ENCODE assay signal across 12 cellular contexts in the genomic region with DNA sequence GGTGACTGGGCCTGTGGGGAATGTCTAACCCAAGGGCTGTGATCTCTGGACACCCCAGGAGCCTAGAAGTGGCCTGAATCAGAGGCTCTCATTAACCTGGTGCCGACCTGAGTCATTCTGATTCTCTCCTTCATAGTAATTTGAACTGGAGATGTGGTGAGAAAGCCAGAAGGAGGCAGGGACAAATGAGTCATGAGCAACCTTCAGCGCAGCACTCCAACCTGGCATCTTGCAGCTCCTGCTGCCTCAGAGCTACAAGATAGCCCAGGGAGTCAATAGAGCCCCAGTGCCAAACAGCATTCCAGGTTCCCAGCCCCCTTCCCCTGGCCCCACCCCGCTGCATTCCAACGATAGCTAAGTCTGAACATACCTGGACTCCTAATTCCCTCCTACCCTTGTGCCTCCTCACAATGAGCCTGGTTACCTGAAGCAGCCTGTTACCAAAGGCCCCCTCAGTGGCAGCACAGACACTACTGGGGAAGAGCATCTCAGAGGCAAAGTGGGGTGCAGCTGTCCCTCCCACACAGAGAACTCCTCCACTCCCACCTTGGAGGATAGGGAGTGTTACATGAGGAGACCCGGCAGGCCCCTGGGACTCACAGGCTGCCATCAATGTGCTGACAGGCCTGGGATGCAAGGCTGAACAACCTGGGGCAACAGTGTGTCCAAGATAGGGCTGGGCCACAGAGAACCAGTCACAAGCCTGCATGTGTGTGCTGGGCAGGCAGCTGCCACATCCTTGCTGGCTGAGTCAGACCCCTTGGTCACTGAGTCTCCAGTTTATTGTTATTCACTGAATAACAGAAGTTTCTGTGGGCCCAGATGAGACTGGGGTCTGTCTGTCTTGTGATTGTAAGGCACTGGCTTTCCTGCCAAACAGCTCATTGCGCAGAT.
DNase-seq lines count a peak whose midpoint lies in the region; ATAC-seq and TF ChIP-seq lines count a peak whose summit lies in the region.
"Had no signal": no experiment of that assay in that cellular context is flagged by ENCODE, and none has a peak within 500 bp of the region (broad histone marks: within the 10 kb centered on the region; RNA-seq: fewer than 3 reads in every experiment).

No MANE protein-coding gene starts in this region.

- no peak overlapping the region for H3K4me2 ChIP-seq in H9 (ENCODE audit: insufficient read depth, insufficient read length, low read length)

- H2AFZ ChIP-seq in H9 (ENCODE audit: low read length): no peak overlapping the region

- no peak overlapping the region for H3K4me3 Mint-ChIP-seq in H9
- H3K4me3 Mint-ChIP-seq in activated T-helper 1 cell treated with anti-CD3 and anti-CD28 coated beads, Interleukin-12 subunit alpha, Interleukin-12 subunit beta, Interleukin-2, Interleukin-4 antibody, amounts not matched to agents 30 ng/mL and 10 ng/mL and 1 ng/mL, durations not matched to agents 14 hours and 24 hours and 36 hours: no peak overlapping the region

- no peak overlapping the region for H2BK120ac ChIP-seq in H9 (ENCODE audit: low read depth, low read length, poor library complexity, severe bottlenecking)

- H3K23ac ChIP-seq in H9 (ENCODE audit: insufficient read length, low read depth, low read length): no peak overlapping the region

- H3K4me1 Mint-ChIP-seq in H9: peaks cover 24 to 28% of the 10 kb centered on the region in 2 experiments
- peaks cover 17% of the 10 kb centered on the region for H3K4me1 Mint-ChIP-seq in activated T-helper 1 cell treated with anti-CD3 and anti-CD28 coated beads, Interleukin-12 subunit alpha, Interleukin-12 subunit beta, Interleukin-2, Interleukin-4 antibody, amounts not matched to agents 30 ng/mL and 10 ng/mL and 1 ng/mL, durations not matched to agents 14 hours and 24 hours and 36 hours (ENCODE audit: low read depth)

- H3K56ac ChIP-seq in H9 (ENCODE audit: insufficient read length, low read depth, low read length): no peak overlapping the region

- in situ Hi-C loops in ACHN (cut with HindIII; ENCODE audit: low pct_ligation_motif_present, low pct_unique_long_range_greater_than_20kb, low sequenced_read_pairs): no loop called here

- H3K4me1 ChIP-seq in H9 (ENCODE audit: insufficient read depth, low read length): peaks cover 4% of the 10 kb centered on the region; the same call in 1 of the 2 replicates
- H3K4me1 ChIP-seq in adipocyte (ENCODE audit: control insufficient read depth, insufficient read depth, low read length): peaks cover 15% of the 10 kb centered on the region

- H3K9ac ChIP-seq in H9 (ENCODE audit: extremely low read depth, insufficient read length, low read length) (no peak overlapping the region), adipocyte (ENCODE audit: low read length) (no peak overlapping the region)

- peaks cover 15% of the 10 kb centered on the region for H3K23me2 ChIP-seq in H9 (ENCODE audit: insufficient read length, low read depth, low read length, poor library complexity, severe bottlenecking)

- no peak overlapping the region for H2BK5ac ChIP-seq in H9 (ENCODE audit: insufficient read length, low read length)

- peaks cover 98% of the 10 kb centered on the region for H3K27me3 Mint-ChIP-seq in H9 (ENCODE audit: low read depth)
- peaks cover 62% of the 10 kb centered on the region for H3K27me3 Mint-ChIP-seq in activated T-helper 1 cell treated with anti-CD3 and anti-CD28 coated beads, Interleukin-12 subunit alpha, Interleukin-12 subunit beta, Interleukin-2, Interleukin-4 antibody, amounts not matched to agents 30 ng/mL and 10 ng/mL and 1 ng/mL, durations not matched to agents 14 hours and 24 hours and 36 hours (ENCODE audit: insufficient read depth)

- no peak overlapping the region for H2BK12ac ChIP-seq in H9 (ENCODE audit: insufficient read length, low read depth, low read length)

- no peak overlapping the region for H3K18ac ChIP-seq in H9 (ENCODE audit: insufficient read length, low read depth, low read length)

- DNase-seq in ACHN (peak; percentile 97), H9 (peak; percentile 55), adipocyte (ENCODE audit: low read depth) (peak; percentile 42), iris pigment epithelial cell (ENCODE audit: low read depth) (peak; percentile 83)
- no peak for DNase-seq in activated T-helper 1 cell treated with anti-CD3 and anti-CD28 coated beads, Interleukin-12 subunit alpha, Interleukin-12 subunit beta, Interleukin-2, Interleukin-4 antibody, amounts not matched to agents 30 ng/mL and 10 ng/mL and 1 ng/mL, durations not matched to agents 14 hours and 24 hours and 36 hours (ENCODE audit: low spot score)
- DNase-seq: NCI-H345, stomach, WERI-Rb-1 had no signal

- H3K4me3 ChIP-seq in adipocyte (ENCODE audit: low read length): no peak overlapping the region
- H3K4me3 ChIP-seq: stomach had no signal

- no peak overlapping the region for H2BK20ac ChIP-seq in H9 (ENCODE audit: low read depth, low read length, poor library complexity, severe bottlenecking)

- no peak overlapping the region for H2BK15ac ChIP-seq in H9 (ENCODE audit: low read depth, low read length)

- H2AK5ac ChIP-seq in H9 (ENCODE audit: insufficient read length, low read length): no peak overlapping the region

- no peaks in the 10 kb centered on the region for H3K36me3 Mint-ChIP-seq in H9 (ENCODE audit: insufficient read depth in 1 of 3, low read depth in 3 of 3)
- no peaks in the 10 kb centered on the region for H3K36me3 Mint-ChIP-seq in activated T-helper 1 cell treated with anti-CD3 and anti-CD28 coated beads, Interleukin-12 subunit alpha, Interleukin-12 subunit beta, Interleukin-2, Interleukin-4 antibody, amounts not matched to agents 30 ng/mL and 10 ng/mL and 1 ng/mL, durations not matched to agents 14 hours and 24 hours and 36 hours (ENCODE audit: low read depth)
- H3K36me3 Mint-ChIP-seq: brain had no signal

- no peak overlapping the region for H3K4ac ChIP-seq in H9 (ENCODE audit: low read depth, low read length)

- H3K27ac ChIP-seq in H9 (ENCODE audit: insufficient read length, low read depth, low read length): no peak overlapping the region
- H3K27ac ChIP-seq: stomach, WERI-Rb-1 had no signal

- H3K9me3 Mint-ChIP-seq in H9: no peaks in the 10 kb centered on the region; a peak in 1 of 5 replicates
- no peaks in the 10 kb centered on the region for H3K9me3 Mint-ChIP-seq in activated T-helper 1 cell treated with anti-CD3 and anti-CD28 coated beads, Interleukin-12 subunit alpha, Interleukin-12 subunit beta, Interleukin-2, Interleukin-4 antibody, amounts not matched to agents 30 ng/mL and 10 ng/mL and 1 ng/mL, durations not matched to agents 14 hours and 24 hours and 36 hours

- H3K27ac Mint-ChIP-seq in H9: no peak overlapping the region
- no peak overlapping the region for H3K27ac Mint-ChIP-seq in activated T-helper 1 cell treated with anti-CD3 and anti-CD28 coated beads, Interleukin-12 subunit alpha, Interleukin-12 subunit beta, Interleukin-2, Interleukin-4 antibody, amounts not matched to agents 30 ng/mL and 10 ng/mL and 1 ng/mL, durations not matched to agents 14 hours and 24 hours and 36 hours
- H3K27ac Mint-ChIP-seq: brain had no signal

- H3K79me2 ChIP-seq in H9 (ENCODE audit: insufficient read depth, low read length): no peaks in the 10 kb centered on the region

- no peak for TF ChIP-seq CTCF in H9 (conservative IDR thresholded peaks at IDR 0.05)

- no peak overlapping the region for H4K8ac ChIP-seq in H9 (replicated peaks; ENCODE audit: insufficient read length, low read depth, low read length)

- ATAC-seq in GM19467 (IDR thresholded peaks at IDR 0.05; ENCODE audit: unreplicated experiment) (no peak), HG02588 (IDR thresholded peaks at IDR 0.05; ENCODE audit: unreplicated experiment) (no peak), GM21390 (IDR thresholded peaks at IDR 0.05; ENCODE audit: unreplicated experiment) (no peak)

- no peaks in the 10 kb centered on the region for H4K20me1 ChIP-seq in H9 (ENCODE audit: control insufficient read depth, insufficient read depth, insufficient read length)

- no peak overlapping the region for H4K5ac ChIP-seq in H9 (ENCODE audit: insufficient read length, low read depth, low read length)

- H3K27me3 ChIP-seq in H9 (ENCODE audit: insufficient read depth, low read length) (peaks cover 31% of the 10 kb centered on the region; the same call in 1 of the 2 replicates), adipocyte (replicated peaks; ENCODE audit: control insufficient read depth, insufficient read depth, low read length) (peaks cover 69% of the 10 kb centered on the region)

- no peak overlapping the region for H4K91ac ChIP-seq in H9 (ENCODE audit: insufficient read length, low read depth, low read length)

- H3K36me3 ChIP-seq in adipocyte (ENCODE audit: control insufficient read depth, insufficient read depth, low read length, severe bottlenecking): no peaks in the 10 kb centered on the region
- H3K36me3 ChIP-seq: stomach, WERI-Rb-1 had no signal

- H3T11ph ChIP-seq in H9 (ENCODE audit: low read length): no peak overlapping the region

- H3K79me1 ChIP-seq in H9 (ENCODE audit: insufficient read depth, low read depth, low read length, poor library complexity, severe bottlenecking): no peaks in the 10 kb centered on the region

- H3K9me3 ChIP-seq in H9 (ENCODE audit: control insufficient read depth, low read depth, low read length) (no peaks in the 10 kb centered on the region), adipocyte (ENCODE audit: control insufficient read depth, low read length) (no peaks in the 10 kb centered on the region)
- H3K9me3 ChIP-seq: stomach had no signal

- intact Hi-C loops in activated T-helper 1 cell treated with anti-CD3 and anti-CD28 coated beads, Interleukin-12 subunit alpha, Interleukin-12 subunit beta, Interleukin-2, Interleukin-4 antibody, amounts not matched to agents 30 ng/mL and 10 ng/mL and 1 ng/mL, durations not matched to agents 14 hours and 24 hours and 36 hours (cut with micrococcal nuclease): no loop called here

- H3K14ac ChIP-seq in H9 (ENCODE audit: insufficient read depth, low read length): no peak overlapping the region

- no CpG with 5 or more reads among the region's 6 CpGs for WGBS in H9 (ENCODE audit: extremely low coverage, insufficient read length, low lambda C conversion rate)
